In the genomic region with DNA sequence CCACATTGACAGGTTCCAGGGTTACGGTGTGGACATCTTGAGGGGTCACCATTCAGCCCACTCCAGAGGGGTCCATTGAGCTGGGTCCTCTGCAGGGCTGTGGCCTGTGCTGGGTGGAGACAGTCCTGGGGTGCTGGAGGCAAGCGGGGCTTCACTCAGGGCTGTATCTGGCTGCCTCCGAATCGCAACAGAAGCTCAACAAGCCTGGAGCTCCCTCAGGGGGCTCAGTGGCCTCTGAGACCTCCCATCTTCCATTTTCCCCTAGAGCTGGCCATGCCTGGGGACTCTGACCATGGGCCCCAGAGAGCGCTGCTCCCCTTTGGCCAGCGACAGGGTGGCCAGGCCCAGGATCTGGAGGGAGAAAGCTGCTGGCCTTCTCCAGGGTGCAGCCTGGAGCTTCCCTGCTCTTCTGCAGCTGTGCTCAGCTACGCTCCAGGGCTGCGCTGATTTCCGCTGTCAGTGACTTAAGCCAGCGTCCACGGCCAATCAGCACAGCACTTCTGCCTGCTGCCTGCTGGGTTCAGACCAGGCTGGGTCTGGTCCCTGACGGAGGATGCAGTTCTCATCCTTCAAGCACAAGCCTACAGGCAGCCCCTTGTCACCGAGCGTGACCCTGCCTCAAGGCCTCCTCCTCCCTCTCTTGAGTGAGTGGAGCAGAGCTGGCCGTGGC, we compare ENCODE assay signal across 11 cellular contexts. TPM values are rescaled to one million over a fixed set of nuclear protein-coding genes. Genes with fewer than 3 reads are reported as not detected.
DNase-seq lines count a peak whose midpoint lies in the region; ATAC-seq and TF ChIP-seq lines count a peak whose summit lies in the region.
"Had no signal": no experiment of that assay in that cellular context is flagged by ENCODE, and none has a peak within 500 bp of the region (broad histone marks: within the 10 kb centered on the region; RNA-seq: fewer than 3 reads in every experiment).

No MANE protein-coding gene starts in this region.

- ATAC-seq in GM23338 (peak; percentile 67), gastrocnemius medialis (peak; percentile 10 to 28)
- ATAC-seq in naive thymus-derived CD4-positive, alpha-beta T cell, result no peak
- ATAC-seq: T-helper 17 cell had no signal

- H3K27ac ChIP-seq in GM23338 (ENCODE audit: low read depth), result no peak overlapping the region
- peak overlapping the region; percentile 27 for H3K27ac ChIP-seq in left ventricle myocardium inferior (replicated peaks)
- H3K27ac ChIP-seq in gastrocnemius medialis, result peak overlapping the region; percentile 7 to 74 (median 46)
- no peak overlapping the region for H3K27ac ChIP-seq in CD8-positive, alpha-beta memory T cell (ENCODE audit: low read depth, low read length)
- no peak overlapping the region for H3K27ac ChIP-seq in naive thymus-derived CD4-positive, alpha-beta T cell (ENCODE audit: low read depth, low read length)

- no peaks in the 10 kb centered on the region for H3K27me3 ChIP-seq in GM23338 (ENCODE audit: insufficient read depth)
- no peaks in the 10 kb centered on the region for H3K27me3 ChIP-seq in left ventricle myocardium inferior (ENCODE audit: low read depth)
- no peaks in the 10 kb centered on the region for H3K27me3 ChIP-seq in gastrocnemius medialis
- peaks cover 3% of the 10 kb centered on the region for H3K27me3 ChIP-seq in CD8-positive, alpha-beta memory T cell (ENCODE audit: insufficient read depth, low read length, poor library complexity, severe bottlenecking)
- H3K27me3 ChIP-seq in naive thymus-derived CD4-positive, alpha-beta T cell (ENCODE audit: control insufficient read depth in 2 of 2, insufficient read depth in 2 of 2, low read length in 2 of 2), result no peaks in the 10 kb centered on the region

- no peaks in the 10 kb centered on the region for H3K79me2 ChIP-seq in GM23338 (replicated peaks; ENCODE audit: insufficient read depth)

- CTCF ChIA-PET in CD8-positive, alpha-beta memory T cell (lab: Charles Lee), result no interaction called here
- CTCF ChIA-PET in naive thymus-derived CD4-positive, alpha-beta T cell (lab: Charles Lee), result no interaction called here

- H3K27ac Mint-ChIP-seq in GM23338, result no peak overlapping the region
- no peak overlapping the region for H3K27ac Mint-ChIP-seq in CD8-positive, alpha-beta memory T cell
- H3K27ac Mint-ChIP-seq in naive thymus-derived CD4-positive, alpha-beta T cell, result no peak overlapping the region
- H3K27ac Mint-ChIP-seq: activated T-cell treated with anti-CD3 and anti-CD28 coated beads, Interleukin-2, amount 50 U/mL, for 24 hours; memory B cell; T-helper 17 cell had no signal

- intact Hi-C loops in left ventricle myocardium inferior (cut with micrococcal nuclease), result no loop called here
- intact Hi-C loops in gastrocnemius medialis (cut with DNase I; ENCODE audit: low total_unique reads), result no loop called here
- intact Hi-C loops in naive thymus-derived CD4-positive, alpha-beta T cell (cut with micrococcal nuclease), result no loop called here

- H3K4me2 ChIP-seq in GM23338, result no peak overlapping the region

- no peak for TF ChIP-seq POLR2A in gastrocnemius medialis (IDR thresholded peaks at IDR 0.05)

- no peaks in the 10 kb centered on the region for H3K9me2 ChIP-seq in GM23338 (ENCODE audit: insufficient read depth)

- H3K4me3 ChIP-seq in GM23338 (no peak overlapping the region), left ventricle myocardium inferior (no peak overlapping the region), gastrocnemius medialis (no peak overlapping the region)
- H3K4me3 ChIP-seq in CD8-positive, alpha-beta memory T cell (ENCODE audit: low read length), result no peak overlapping the region
- H3K4me3 ChIP-seq in naive thymus-derived CD4-positive, alpha-beta T cell (ENCODE audit: low read length), result no peak overlapping the region

- H4K20me1 ChIP-seq in GM23338 (replicated peaks; ENCODE audit: insufficient read depth), result no peaks in the 10 kb centered on the region

- no peak overlapping the region for H3K4me3 Mint-ChIP-seq in GM23338
- no peak overlapping the region for H3K4me3 Mint-ChIP-seq in CD8-positive, alpha-beta memory T cell
- no peak overlapping the region for H3K4me3 Mint-ChIP-seq in naive thymus-derived CD4-positive, alpha-beta T cell
- H3K4me3 Mint-ChIP-seq: activated T-cell treated with anti-CD3 and anti-CD28 coated beads, Interleukin-2, amount 50 U/mL, for 24 hours; memory B cell; T-helper 17 cell had no signal

- peaks cover 4% of the 10 kb centered on the region for H3K9me3 ChIP-seq in left ventricle myocardium inferior (replicated peaks)
- H3K9me3 ChIP-seq in gastrocnemius medialis, result no peaks in the 10 kb centered on the region
- no peaks in the 10 kb centered on the region for H3K9me3 ChIP-seq in CD8-positive, alpha-beta memory T cell (ENCODE audit: low read length)
- no peaks in the 10 kb centered on the region for H3K9me3 ChIP-seq in naive thymus-derived CD4-positive, alpha-beta T cell (ENCODE audit: control insufficient read depth in 2 of 3, low read length in 3 of 3)

- H3K36me3 ChIP-seq in GM23338 (ENCODE audit: insufficient read depth) (no peaks in the 10 kb centered on the region), left ventricle myocardium inferior (no peaks in the 10 kb centered on the region), gastrocnemius medialis (no peaks in the 10 kb centered on the region)
- no peaks in the 10 kb centered on the region for H3K36me3 ChIP-seq in CD8-positive, alpha-beta memory T cell (ENCODE audit: insufficient read depth, low read length)
- H3K36me3 ChIP-seq in naive thymus-derived CD4-positive, alpha-beta T cell (ENCODE audit: control insufficient read depth in 2 of 3, insufficient read depth in 3 of 3, low read length in 3 of 3), result no peaks in the 10 kb centered on the region

- peaks cover 26% of the 10 kb centered on the region for H3K27me3 Mint-ChIP-seq in GM23338 (ENCODE audit: insufficient read depth, low read depth, poor library complexity)
- peaks cover 10 to 19% of the 10 kb centered on the region in 2 donors for H3K27me3 Mint-ChIP-seq in CD8-positive, alpha-beta memory T cell
- H3K27me3 Mint-ChIP-seq in naive thymus-derived CD4-positive, alpha-beta T cell, result peaks cover 0 to 11% (median 4%) of the 10 kb centered on the region in 5 donors

- DNase-seq in GM23338 (ENCODE audit: low spot score) (peak; percentile 63), SK-N-DZ (ENCODE audit: low spot score) (peak; percentile 81), left ventricle myocardium inferior (peak; percentile 60), gastrocnemius medialis (peak in 1 of 2 donors; percentile 67), DMS114 treated with DMSO at 0.1 percent for 48 hours (lab: John Stamatoyannopoulos, UW; ENCODE audit: unreplicated experiment) (no peak), HuH-7 (ENCODE audit: low spot score) (no peak)
- DNase-seq in CD8-positive, alpha-beta memory T cell, result no peak
- no peak for DNase-seq in naive thymus-derived CD4-positive, alpha-beta T cell
- DNase-seq: activated T-cell treated with anti-CD3 and anti-CD28 coated beads, Interleukin-2, amount 50 U/mL, for 24 hours had no signal

- peak overlapping the region; percentile 69 for H2AFZ ChIP-seq in GM23338

- peaks cover 26% of the 10 kb centered on the region for H3K4me1 ChIP-seq in GM23338 (ENCODE audit: insufficient read depth)
- peaks cover 52% of the 10 kb centered on the region for H3K4me1 ChIP-seq in left ventricle myocardium inferior
- peaks cover 15 to 36% of the 10 kb centered on the region in 2 donors for H3K4me1 ChIP-seq in gastrocnemius medialis
- no peaks in the 10 kb centered on the region for H3K4me1 ChIP-seq in CD8-positive, alpha-beta memory T cell (ENCODE audit: insufficient read depth, low read length)
- no peaks in the 10 kb centered on the region for H3K4me1 ChIP-seq in naive thymus-derived CD4-positive, alpha-beta T cell (ENCODE audit: control insufficient read depth in 2 of 2, insufficient read depth in 2 of 2, low read length in 2 of 2)

- H3K36me3 Mint-ChIP-seq in GM23338 (ENCODE audit: low read depth), result no peaks in the 10 kb centered on the region; the same call in 2 of the 3 replicates
- H3K36me3 Mint-ChIP-seq in CD8-positive, alpha-beta memory T cell, result no peaks in the 10 kb centered on the region
- H3K36me3 Mint-ChIP-seq in naive thymus-derived CD4-positive, alpha-beta T cell, result no peaks in the 10 kb centered on the region
- H3K36me3 Mint-ChIP-seq: memory B cell had no signal

- POLR2A ChIA-PET in CD8-positive, alpha-beta memory T cell (lab: Charles Lee), result no interaction called here
- POLR2A ChIA-PET in naive thymus-derived CD4-positive, alpha-beta T cell (lab: Charles Lee), result interaction anchor here (0.6 kb wide), 1 partner anchor 304 kb away, joined by 3 read pairs; no protein-coding TSS in a partner anchor

- no peaks in the 10 kb centered on the region for H3F3A ChIP-seq in GM23338 (replicated peaks; ENCODE audit: low read depth)

- in situ Hi-C loops in gastrocnemius medialis (cut with MboI; ENCODE audit: low sequenced_read_pairs in 4 of 4), result no loop called here

- H3K4me1 Mint-ChIP-seq in GM23338, result peaks cover 42% of the 10 kb centered on the region
- no peaks in the 10 kb centered on the region for H3K4me1 Mint-ChIP-seq in CD8-positive, alpha-beta memory T cell
- H3K4me1 Mint-ChIP-seq in naive thymus-derived CD4-positive, alpha-beta T cell, result peaks cover 0 to 5% (median 0%) of the 10 kb centered on the region in 7 donors
- H3K4me1 Mint-ChIP-seq: memory B cell, T-helper 17 cell had no signal

- no peak for TF ChIP-seq CTCF in GM23338 (conservative IDR thresholded peaks at IDR 0.05; ENCODE audit: low read depth in 2 of 2)
- no peak for TF ChIP-seq CTCF in left ventricle myocardium inferior (IDR thresholded peaks at IDR 0.05; ENCODE audit: borderline replicate concordance)
- no peak for TF ChIP-seq CTCF in gastrocnemius medialis (IDR thresholded peaks at IDR 0.05 in 4 of 5, conservative IDR thresholded peaks at IDR 0.05 in 1 of 5)

- peaks cover 4% of the 10 kb centered on the region; the same call in 2 of the 3 replicates for H3K9me3 Mint-ChIP-seq in GM23338
- peaks cover 0 to 2% (median under 1%) of the 10 kb centered on the region in 5 donors for H3K9me3 Mint-ChIP-seq in CD8-positive, alpha-beta memory T cell
- peaks cover 0 to 8% (median 3%) of the 10 kb centered on the region in 11 donors for H3K9me3 Mint-ChIP-seq in naive thymus-derived CD4-positive, alpha-beta T cell
- H3K9me3 Mint-ChIP-seq: memory B cell had no signal

TF ChIP-seq in GM23338, 12 proteins besides CTCF, POLR2A, EP300 and RAD21 (continues in another document):
- no peak for TF ChIP-seq ZNF331 (CRISPR knock-in tag; IDR thresholded peaks at IDR 0.05; ENCODE audit: low read depth)
- no peak for TF ChIP-seq EZH2phosphoT487 (IDR thresholded peaks at IDR 0.05; ENCODE audit: unreplicated experiment)
- no peak for TF ChIP-seq JUNB (IDR thresholded peaks at IDR 0.05; ENCODE audit: unreplicated experiment)

RNA-seq across cellular contexts. Expression of a gene that starts 44.9 kb away (rescaled TPM):
- total RNA-seq in GM23338 (2014; rRNA removed; shearing (Covaris generic)), result 6.3 and 14.8 TPM in 2 replicates
- 4.8 and 7.4 TPM in 2 replicates for polyA plus RNA-seq in GM23338 (2016; fragmentation: Nextera tagmentation; extraction: Ambion mirVana)
- 2.5 and 3.1 TPM in 2 replicates for polyA plus RNA-seq in SK-N-DZ (2014; cell fraction: cytosol; rRNA removed)
- 7.2 and 12.7 TPM in 2 replicates for polyA plus RNA-seq in SK-N-DZ (2014; cell fraction: nucleus; rRNA removed)
- total RNA-seq in left ventricle myocardium inferior, result 15.5 TPM
- total RNA-seq in gastrocnemius medialis, result 10 to 100 TPM in 1 of 4 donors, 1 to 10 TPM in 3; 5.9 to 11.5 (median 6.9) TPM
- 10 to 100 TPM; 28.9 to 29.5 TPM for total RNA-seq in CD8-positive, alpha-beta memory T cell
- 11.8 TPM for polyA plus RNA-seq in CD8-positive, alpha-beta memory T cell
- total RNA-seq in naive thymus-derived CD4-positive, alpha-beta T cell, result 10 to 100 TPM; 35.7 to 52.2 (median 38.9) TPM
- 10 to 100 TPM in 1 of 2 donors, 1 to 10 TPM in 1; 6.2 to 11.7 TPM for polyA plus RNA-seq in naive thymus-derived CD4-positive, alpha-beta T cell

Comparison
In these comparisons a context has a peak if more than half of its experiments do, and no peak if none do; other contexts are left out.
1. DNase-seq: peak in GM23338 (single experiment), SK-N-DZ (single experiment) and left ventricle myocardium inferior (single experiment); none in DMS114 treated with DMSO at 0.1 percent for 48 hours (single experiment), HuH-7 (single experiment), CD8-positive, alpha-beta memory T cell (0 of 5) and naive thymus-derived CD4-positive, alpha-beta T cell (0 of 9).
2. H3K27ac ChIP-seq: peak in left ventricle myocardium inferior (single experiment) and gastrocnemius medialis (4 of 4); none in GM23338 (single experiment), CD8-positive, alpha-beta memory T cell (single experiment) and naive thymus-derived CD4-positive, alpha-beta T cell (single experiment).